2 cellular contexts compared by ENCODE assay signal in the genomic region with DNA sequence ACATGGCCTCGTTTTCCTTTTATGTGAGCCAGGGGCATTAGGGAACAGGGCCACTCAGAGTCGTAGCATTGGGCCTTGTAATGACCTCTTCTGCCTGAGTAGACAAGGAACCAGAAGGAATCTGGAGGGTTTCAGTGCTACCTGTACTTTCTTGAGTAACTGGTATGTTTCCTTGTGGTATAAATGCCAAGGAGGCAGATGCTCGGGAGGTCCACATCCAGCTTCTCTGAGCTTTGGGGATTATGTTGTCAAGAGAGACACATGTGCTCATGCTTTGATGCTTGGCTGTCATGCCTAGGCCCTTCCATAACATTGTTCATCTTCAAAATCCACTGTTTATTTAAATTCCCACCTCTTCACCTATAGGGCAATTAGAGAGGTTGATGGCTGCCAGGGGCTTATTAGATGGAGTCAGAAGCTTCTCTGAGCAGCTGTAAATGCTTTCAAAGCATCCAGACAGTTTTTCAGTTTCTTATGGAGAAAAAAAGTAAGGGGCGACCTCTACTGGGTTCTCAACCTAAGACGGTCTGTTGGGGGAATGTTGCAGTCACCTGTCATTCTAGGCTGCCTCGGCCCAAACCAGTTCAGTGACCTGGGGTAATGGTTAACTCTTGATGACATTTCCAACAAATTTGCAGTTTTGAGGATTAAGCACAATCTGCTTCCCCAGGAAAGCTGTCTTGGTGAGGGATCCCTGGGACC.
TF ChIP-seq lines count a peak whose summit lies in the region.

No MANE protein-coding gene starts in this region.

TF ChIP-seq in K562, 482 proteins besides CTCF, POLR2A, EP300 and RAD21:
- no peak for TF ChIP-seq RFX7 (CRISPR knock-in tag; IDR thresholded peaks at IDR 0.05)
- no peak for TF ChIP-seq DIDO1 (tag; IDR thresholded peaks at IDR 0.05; ENCODE audit: low read depth)
- TF ChIP-seq RBM14 (IDR thresholded peaks at IDR 0.05; ENCODE audit: borderline replicate concordance, insufficient read depth, low read depth, low read length), result no peak
- TF ChIP-seq KLF13 (tag; IDR thresholded peaks at IDR 0.05; ENCODE audit: borderline replicate concordance, low read depth), result no peak
- no peak for TF ChIP-seq EGR1 (conservative IDR thresholded peaks at IDR 0.05)
- no peak for TF ChIP-seq PTBP1 (IDR thresholded peaks at IDR 0.05; ENCODE audit: low read depth, low read length)
- TF ChIP-seq JUND (IDR thresholded peaks at IDR 0.05; ENCODE audit: borderline replicate concordance, low read depth, low read length), result no peak
- TF ChIP-seq JUND (tag; IDR thresholded peaks at IDR 0.05; ENCODE audit: borderline replicate concordance, low read depth, low read length), result no peak
- TF ChIP-seq, protein P1, sequence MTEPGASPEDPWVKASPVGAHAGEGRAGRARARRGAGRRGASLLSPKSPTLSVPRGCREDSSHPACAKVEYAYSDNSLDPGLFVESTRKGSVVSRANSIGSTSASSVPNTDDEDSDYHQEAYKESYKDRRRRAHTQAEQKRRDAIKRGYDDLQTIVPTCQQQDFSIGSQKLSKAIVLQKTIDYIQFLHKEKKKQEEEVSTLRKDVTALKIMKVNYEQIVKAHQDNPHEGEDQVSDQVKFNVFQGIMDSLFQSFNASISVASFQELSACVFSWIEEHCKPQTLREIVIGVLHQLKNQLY (CRISPR knock-in tag; conservative IDR thresholded peaks at IDR 0.05), result no peak
- no peak for TF ChIP-seq CREM (IDR thresholded peaks at IDR 0.05; ENCODE audit: low read depth)
- TF ChIP-seq MYBL2 (IDR thresholded peaks at IDR 0.05; ENCODE audit: low read depth), result no peak
- no peak for TF ChIP-seq MYBL2 (CRISPR knock-in tag; IDR thresholded peaks at IDR 0.05; ENCODE audit: borderline replicate concordance)
- TF ChIP-seq ZNF695 (CRISPR knock-in tag; IDR thresholded peaks at IDR 0.05), result no peak
- TF ChIP-seq, protein P2, sequence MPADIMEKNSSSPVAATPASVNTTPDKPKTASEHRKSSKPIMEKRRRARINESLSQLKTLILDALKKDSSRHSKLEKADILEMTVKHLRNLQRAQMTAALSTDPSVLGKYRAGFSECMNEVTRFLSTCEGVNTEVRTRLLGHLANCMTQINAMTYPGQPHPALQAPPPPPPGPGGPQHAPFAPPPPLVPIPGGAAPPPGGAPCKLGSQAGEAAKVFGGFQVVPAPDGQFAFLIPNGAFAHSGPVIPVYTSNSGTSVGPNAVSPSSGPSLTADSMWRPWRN (IDR thresholded peaks at IDR 0.05; ENCODE audit: low read depth), result no peak
- TF ChIP-seq MAFF (IDR thresholded peaks at IDR 0.05; ENCODE audit: low read length), result no peak
- no peak for TF ChIP-seq ZNF668 (CRISPR knock-in tag; IDR thresholded peaks at IDR 0.05)
TF ChIP-seq in K562: peak in this region for 0.

TF ChIP-seq in neural cell, 6 proteins besides CTCF, POLR2A, EP300 and RAD21:
- TF ChIP-seq, protein P3, sequence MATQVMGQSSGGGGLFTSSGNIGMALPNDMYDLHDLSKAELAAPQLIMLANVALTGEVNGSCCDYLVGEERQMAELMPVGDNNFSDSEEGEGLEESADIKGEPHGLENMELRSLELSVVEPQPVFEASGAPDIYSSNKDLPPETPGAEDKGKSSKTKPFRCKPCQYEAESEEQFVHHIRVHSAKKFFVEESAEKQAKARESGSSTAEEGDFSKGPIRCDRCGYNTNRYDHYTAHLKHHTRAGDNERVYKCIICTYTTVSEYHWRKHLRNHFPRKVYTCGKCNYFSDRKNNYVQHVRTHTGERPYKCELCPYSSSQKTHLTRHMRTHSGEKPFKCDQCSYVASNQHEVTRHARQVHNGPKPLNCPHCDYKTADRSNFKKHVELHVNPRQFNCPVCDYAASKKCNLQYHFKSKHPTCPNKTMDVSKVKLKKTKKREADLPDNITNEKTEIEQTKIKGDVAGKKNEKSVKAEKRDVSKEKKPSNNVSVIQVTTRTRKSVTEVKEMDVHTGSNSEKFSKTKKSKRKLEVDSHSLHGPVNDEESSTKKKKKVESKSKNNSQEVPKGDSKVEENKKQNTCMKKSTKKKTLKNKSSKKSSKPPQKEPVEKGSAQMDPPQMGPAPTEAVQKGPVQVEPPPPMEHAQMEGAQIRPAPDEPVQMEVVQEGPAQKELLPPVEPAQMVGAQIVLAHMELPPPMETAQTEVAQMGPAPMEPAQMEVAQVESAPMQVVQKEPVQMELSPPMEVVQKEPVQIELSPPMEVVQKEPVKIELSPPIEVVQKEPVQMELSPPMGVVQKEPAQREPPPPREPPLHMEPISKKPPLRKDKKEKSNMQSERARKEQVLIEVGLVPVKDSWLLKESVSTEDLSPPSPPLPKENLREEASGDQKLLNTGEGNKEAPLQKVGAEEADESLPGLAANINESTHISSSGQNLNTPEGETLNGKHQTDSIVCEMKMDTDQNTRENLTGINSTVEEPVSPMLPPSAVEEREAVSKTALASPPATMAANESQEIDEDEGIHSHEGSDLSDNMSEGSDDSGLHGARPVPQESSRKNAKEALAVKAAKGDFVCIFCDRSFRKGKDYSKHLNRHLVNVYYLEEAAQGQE (IDR thresholded peaks at IDR 0.05; ENCODE audit: borderline replicate concordance), result no peak
- TF ChIP-seq MXI1 (conservative IDR thresholded peaks at IDR 0.05; ENCODE audit: poor library complexity, severe bottlenecking), result no peak
- TF ChIP-seq EZH2 (IDR thresholded peaks at IDR 0.05; ENCODE audit: borderline replicate concordance, insufficient read depth, low read length, poor library complexity, severe bottlenecking), result no peak
- no peak for TF ChIP-seq POLR2AphosphoS5 (IDR thresholded peaks at IDR 0.05)
- TF ChIP-seq TAF1 (IDR thresholded peaks at IDR 0.05; ENCODE audit: low read depth), result no peak
- no peak for TF ChIP-seq SMC3 (conservative IDR thresholded peaks at IDR 0.05; ENCODE audit: poor library complexity)
